In genomic region chr22:48968201-48968959, GRCh38 we compare ENCODE assay signal across 1 cellular context.
TF ChIP-seq lines count a peak whose summit lies in the region.

No MANE protein-coding gene starts in this region.

TF ChIP-seq in H1, 55 proteins besides CTCF, POLR2A, EP300 and RAD21 (continued from another document):
- TF ChIP-seq CHD7 (IDR thresholded peaks at IDR 0.05; ENCODE audit: insufficient replicate concordance, low read length) (no peak), GTF2F1 (IDR thresholded peaks at IDR 0.05; ENCODE audit: borderline replicate concordance, low read depth, low read length) (no peak), BACH1 (IDR thresholded peaks at IDR 0.05; ENCODE audit: low read length) (no peak), SIRT6 (IDR thresholded peaks at IDR 0.05; ENCODE audit: low read length) (no peak), SP1 (IDR thresholded peaks at IDR 0.05; ENCODE audit: low read depth, low read length) (no peak), CBX8 (IDR thresholded peaks at IDR 0.05; ENCODE audit: borderline replicate concordance, low read depth, low read length) (no peak), EZH2 (IDR thresholded peaks at IDR 0.05; ENCODE audit: low read depth, low read length, severe bottlenecking) (no peak), YY1 (IDR thresholded peaks at IDR 0.05; ENCODE audit: low read depth, low read length) (no peak), EGR1 (IDR thresholded peaks at IDR 0.05; ENCODE audit: borderline replicate concordance, low read depth, low read length) (no peak), TAF7 (optimal IDR thresholded peaks at IDR 0.05; ENCODE audit: borderline replicate concordance, low read depth, low read length) (no peak), MAFK (IDR thresholded peaks at IDR 0.05; ENCODE audit: low read depth, low read length) (no peak)
TF ChIP-seq in H1: peak in this region for 0.
